18 cellular contexts compared by ENCODE assay signal in genomic region chr6:41187924-41188886, GRCh38. TPM values are rescaled to one million over a fixed set of nuclear protein-coding genes. Genes with fewer than 3 reads are reported as not detected.
"Had no signal": no experiment of that assay in that cellular context is flagged by ENCODE, and none has a peak within 500 bp of the region (broad histone marks: within the 10 kb centered on the region; RNA-seq: fewer than 3 reads in every experiment).

No MANE protein-coding gene starts in this region.

- H3K4me1 ChIP-seq: left ventricle myocardium inferior, tibial artery had no signal

- H3K27ac ChIP-seq: dorsolateral prefrontal cortex, hepatocyte, left ventricle myocardium inferior, tibial artery had no signal

- ATAC-seq: esophagus mucosa; naive thymus-derived CD8-positive, alpha-beta T cell; stimulated activated memory B cell treated with anti-CD40 and anti-IgM and Interleukin-4, amounts not matched to agents 10 μg/mL and 1 μg/mL and 100 μg/mL, for 72 hours had no signal

- H3K4me3 ChIP-seq: dorsolateral prefrontal cortex, hepatocyte, left ventricle myocardium inferior, tibial artery had no signal

- DNase-seq: activated CD4-positive, alpha-beta T cell treated with anti-CD3 and anti-CD28 coated beads, Interleukin-2, amount 50 U/mL, for 1 hour; activated CD4-positive, CD25-positive, alpha-beta regulatory T cell; activated naive CD4-positive, alpha-beta T cell; activated T-cell treated with anti-CD3 and anti-CD28 coated beads for 4 hours; dorsolateral prefrontal cortex; left ventricle myocardium inferior; naive thymus-derived CD8-positive, alpha-beta T cell; retina; stimulated activated CD4-positive, alpha-beta T cell treated with anti-CD3 and anti-CD28 coated beads, Interleukin-2, amount 100 ng/mL, for 48 hours; tibial artery had no signal

- H3K4me3 Mint-ChIP-seq: stimulated activated memory B cell treated with anti-CD40 and anti-IgM and Interleukin-4, amounts not matched to agents 10 μg/mL and 1 μg/mL and 100 μg/mL, for 72 hours had no signal

- H3K27ac Mint-ChIP-seq: stimulated activated memory B cell treated with anti-CD40 and anti-IgM and Interleukin-4, amounts not matched to agents 10 μg/mL and 1 μg/mL and 100 μg/mL, for 72 hours had no signal

- H3K27me3 ChIP-seq: hepatocyte had no signal

- H3K27me3 Mint-ChIP-seq: naive thymus-derived CD8-positive, alpha-beta T cell; stimulated activated memory B cell treated with anti-CD40 and anti-IgM and Interleukin-4, amounts not matched to agents 10 μg/mL and 1 μg/mL and 100 μg/mL, for 72 hours had no signal

- H3K36me3 ChIP-seq: left ventricle myocardium inferior, tibial artery had no signal

RNA-seq across cellular contexts. Expression of gene TREML2, which starts 12.7 kb away (rescaled TPM):
- total RNA-seq: glomerular endothelial cell, left ventricle myocardium inferior had no signal
- polyA plus RNA-seq: hepatocyte had no signal

RNA-seq across cellular contexts. Expression of gene TREM2, which starts 25.3 kb away (rescaled TPM):
- total RNA-seq: glomerular endothelial cell; mononuclear cell; T-helper 2 cell treated with Interferon-gamma antibody and Interleukin-4, amounts not matched to agents 100 ng/mL and 5 ng/mL, for 36 hours had no signal
- polyA plus RNA-seq: naive thymus-derived CD8-positive, alpha-beta T cell had no signal

RNA-seq across cellular contexts. Expression of gene TREML1, which starts 34.1 kb away (rescaled TPM):
- total RNA-seq: glomerular endothelial cell; hepatocyte; left ventricle myocardium inferior; naive thymus-derived CD8-positive, alpha-beta T cell; skeletal muscle tissue; T-helper 2 cell treated with Interferon-gamma antibody and Interleukin-4, amounts not matched to agents 100 ng/mL and 5 ng/mL, for 36 hours had no signal
- polyA plus RNA-seq: hepatocyte; naive thymus-derived CD8-positive, alpha-beta T cell had no signal

RNA-seq across cellular contexts. Expression of gene TREML4, which starts 39.9 kb away (rescaled TPM):
- total RNA-seq: esophagus mucosa; glomerular endothelial cell; hepatocyte; left ventricle myocardium inferior; mononuclear cell; naive thymus-derived CD8-positive, alpha-beta T cell; skeletal muscle tissue; T-helper 2 cell treated with Interferon-gamma antibody and Interleukin-4, amounts not matched to agents 100 ng/mL and 5 ng/mL, for 36 hours had no signal
- polyA plus RNA-seq: hepatocyte; keratinocyte; naive thymus-derived CD8-positive, alpha-beta T cell had no signal
